Comparison of ENCODE assay signal across 13 cellular contexts in the genomic region with DNA sequence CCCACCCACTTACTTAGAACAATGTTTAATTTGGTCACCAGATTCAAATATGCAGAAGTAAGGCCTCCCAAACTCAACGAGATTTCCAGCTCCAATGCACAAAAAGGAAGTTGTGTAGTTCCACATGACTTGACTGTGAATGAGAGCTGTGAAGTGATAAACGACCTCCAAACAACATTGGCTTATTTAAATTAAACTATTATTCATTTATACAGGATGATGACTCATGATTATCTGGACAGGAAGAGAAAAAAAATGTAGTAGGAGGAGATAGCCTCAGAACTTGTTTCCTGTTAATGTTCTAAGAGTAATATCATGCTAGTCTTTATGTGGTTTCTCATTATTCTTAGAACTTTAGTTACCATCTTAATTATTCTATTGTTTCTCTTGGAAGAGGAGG.
DNase-seq lines count a peak whose midpoint lies in the region; FAIRE-seq and TF ChIP-seq lines count a peak whose summit lies in the region.
"Had no signal": no experiment of that assay in that cellular context is flagged by ENCODE, and none has a peak within 500 bp of the region (broad histone marks: within the 10 kb centered on the region; RNA-seq: fewer than 3 reads in every experiment).

No MANE protein-coding gene starts in this region.

- H3K9me1 ChIP-seq in keratinocyte (ENCODE audit: control insufficient read depth, extremely low read depth, insufficient read depth, low read length), result no peaks in the 10 kb centered on the region

- no peaks in the 10 kb centered on the region for H3K36me3 ChIP-seq in ACC112 (ENCODE audit: insufficient read depth, low read length)
- no peaks in the 10 kb centered on the region for H3K36me3 ChIP-seq in astrocyte (ENCODE audit: insufficient read depth, low read length)
- H3K36me3 ChIP-seq in keratinocyte (ENCODE audit: control insufficient read depth in 2 of 2, extremely low read depth in 1 of 2, insufficient read depth in 2 of 2, low read length in 2 of 2), result no peaks in the 10 kb centered on the region
- no peaks in the 10 kb centered on the region for H3K36me3 ChIP-seq in brain microvascular endothelial cell (replicated peaks)

- H3K4me2 ChIP-seq in astrocyte (ENCODE audit: low read length), result peak overlapping the region; percentile 57
- H3K4me2 ChIP-seq in keratinocyte (ENCODE audit: control insufficient read depth, extremely low read depth, insufficient read depth, low read depth, low read length), result peak overlapping the region; percentile 19

- H3K9ac ChIP-seq in astrocyte (ENCODE audit: low read length) (no peak overlapping the region), keratinocyte (ENCODE audit: control insufficient read depth, extremely low read depth, insufficient read depth, low read length) (no peak overlapping the region)

- H3K4me1 Mint-ChIP-seq in astrocyte (ENCODE audit: low read depth, unreplicated experiment), result no peaks in the 10 kb centered on the region
- H3K4me1 Mint-ChIP-seq: activated CD4-positive, alpha-beta T cell treated with anti-CD3 and anti-CD28 coated beads, Interleukin-2, amount 10 ng/mL, durations not matched to agents 24 days and 14 days had no signal

- H3K27ac Mint-ChIP-seq in astrocyte (ENCODE audit: unreplicated experiment), result no peak overlapping the region
- H3K27ac Mint-ChIP-seq: activated CD4-positive, alpha-beta T cell treated with anti-CD3 and anti-CD28 coated beads, Interleukin-2, amount 10 ng/mL, durations not matched to agents 24 days and 14 days had no signal

- H3K4me1 ChIP-seq in ACC112 (ENCODE audit: control insufficient read depth, insufficient read depth, low read length, unreplicated experiment) (peaks cover 14% of the 10 kb centered on the region), astrocyte (ENCODE audit: insufficient read depth, low read length) (no peaks in the 10 kb centered on the region), keratinocyte (ENCODE audit: control insufficient read depth, extremely low read depth, insufficient read depth, low read length) (peaks cover 5% of the 10 kb centered on the region)

- H3K36me3 Mint-ChIP-seq in astrocyte (ENCODE audit: low read depth, unreplicated experiment), result no peaks in the 10 kb centered on the region

- no peak overlapping the region for H3K4me3 Mint-ChIP-seq in astrocyte (ENCODE audit: unreplicated experiment)
- H3K4me3 Mint-ChIP-seq: activated CD4-positive, alpha-beta T cell treated with anti-CD3 and anti-CD28 coated beads, Interleukin-2, amount 10 ng/mL, durations not matched to agents 24 days and 14 days had no signal

- DNase-seq in HT1080 (ENCODE audit: low read depth) (peak; percentile 86), astrocyte (ENCODE audit: low read depth) (peak; percentile 94), keratinocyte (ENCODE audit: low read depth, low spot score) (no peak), brain microvascular endothelial cell (no peak), LoVo (ENCODE audit: low spot score) (no peak), D721Med (ENCODE audit: insufficient read length, low spot score) (no peak), GM19239 (ENCODE audit: insufficient read length, low spot score) (no peak)
- DNase-seq: activated CD4-positive, alpha-beta T cell treated with anti-CD3 and anti-CD28 coated beads, Interleukin-2, amount 10 ng/mL, durations not matched to agents 24 days and 14 days; activated effector memory CD4-positive, alpha-beta T cell treated with anti-CD3 and anti-CD28 coated beads, Interleukin-2, amount 50 U/mL, for 16 hours; NCI-H2171 had no signal

- FAIRE-seq in astrocyte (lab: Jason Lieb, UNC), result no peak
- FAIRE-seq in keratinocyte (lab: Jason Lieb, UNC), result peak; percentile 39
- FAIRE-seq in D721Med (lab: Jason Lieb, UNC), result no peak
- FAIRE-seq in GM19239 (lab: Jason Lieb, UNC), result no peak
- FAIRE-seq: colon, H1 had no signal

- dilution Hi-C loops in keratinocyte (cut with MboI; ENCODE audit: extremely low pct_ligation_motif_present, low sequenced_read_pairs), result no loop called here

- TF ChIP-seq CTCF in astrocyte (IDR thresholded peaks at IDR 0.05; ENCODE audit: insufficient read depth, low read depth, low read length) (no peak), keratinocyte (optimal IDR thresholded peaks at IDR 0.05 in 1 of 3, IDR thresholded peaks at IDR 0.05 in 1 of 3, conservative IDR thresholded peaks at IDR 0.05 in 1 of 3; ENCODE audit: extremely low read depth in 1 of 3, insufficient read depth in 2 of 3, low read length in 3 of 3) (no peak), brain microvascular endothelial cell (IDR thresholded peaks at IDR 0.05; ENCODE audit: low read depth, low read length, missing control alignments) (no peak), D721Med (IDR thresholded peaks at IDR 0.05; ENCODE audit: insufficient read depth, missing control alignments) (no peak)

- H3K27ac ChIP-seq in ACC112 (ENCODE audit: low read depth, low read length) (peak overlapping the region; percentile 53), astrocyte (ENCODE audit: low read depth, low read length) (no peak overlapping the region), keratinocyte (ENCODE audit: control insufficient read depth, insufficient read depth, low read length) (no peak overlapping the region), brain microvascular endothelial cell (no peak overlapping the region)

- in situ Hi-C loops in brain microvascular endothelial cell (cut with HindIII; ENCODE audit: low pct_ligation_motif_present, low sequenced_read_pairs), result loop anchor here (25.0 kb wide), 1 partner anchor 1388 kb away; the partner anchor contains the start of gene MEIS1

- H3K9me3 Mint-ChIP-seq in astrocyte (ENCODE audit: unreplicated experiment), result peaks cover 3% of the 10 kb centered on the region
- H3K9me3 Mint-ChIP-seq: activated CD4-positive, alpha-beta T cell treated with anti-CD3 and anti-CD28 coated beads, Interleukin-2, amount 10 ng/mL, durations not matched to agents 24 days and 14 days had no signal

- no peaks in the 10 kb centered on the region for H4K20me1 ChIP-seq in astrocyte (ENCODE audit: insufficient read depth, low read length)
- H4K20me1 ChIP-seq in keratinocyte (ENCODE audit: control insufficient read depth, extremely low read depth, insufficient read depth, low read length), result no peaks in the 10 kb centered on the region

- H3K27me3 Mint-ChIP-seq in astrocyte (ENCODE audit: low read depth, unreplicated experiment), result peaks cover 3% of the 10 kb centered on the region
- H3K27me3 Mint-ChIP-seq: activated CD4-positive, alpha-beta T cell treated with anti-CD3 and anti-CD28 coated beads, Interleukin-2, amount 10 ng/mL, durations not matched to agents 24 days and 14 days had no signal

- H3K9me3 ChIP-seq in astrocyte (ENCODE audit: insufficient read depth, low read depth, low read length), result no peaks in the 10 kb centered on the region
- no peaks in the 10 kb centered on the region for H3K9me3 ChIP-seq in keratinocyte (ENCODE audit: control insufficient read depth, low read depth, low read length)

- H3K79me2 ChIP-seq in ACC112 (ENCODE audit: control insufficient read depth, insufficient read depth, low read length, unreplicated experiment) (no peaks in the 10 kb centered on the region), astrocyte (ENCODE audit: insufficient read depth, low read length) (no peaks in the 10 kb centered on the region), keratinocyte (ENCODE audit: control insufficient read depth, insufficient read depth, low read length) (no peaks in the 10 kb centered on the region)

- H2AFZ ChIP-seq in ACC112 (ENCODE audit: low read length, unreplicated experiment), result peak overlapping the region; percentile 94
- peak overlapping the region; percentile 50 for H2AFZ ChIP-seq in astrocyte (ENCODE audit: low read depth, low read length)
- H2AFZ ChIP-seq in keratinocyte (ENCODE audit: control insufficient read depth, low read length), result peak overlapping the region; percentile 42

- H3K27me3 ChIP-seq in ACC112 (ENCODE audit: insufficient read depth, low read length) (no peaks in the 10 kb centered on the region), astrocyte (ENCODE audit: insufficient read depth, low read length) (no peaks in the 10 kb centered on the region), keratinocyte (ENCODE audit: control insufficient read depth, extremely low read depth, insufficient read depth, low read length) (no peaks in the 10 kb centered on the region), brain microvascular endothelial cell (replicated peaks) (no peaks in the 10 kb centered on the region)

- H3K4me3 ChIP-seq in ACC112 (ENCODE audit: low read depth, low read length) (peak overlapping the region; percentile 22; the same call in 1 of the 2 replicates), astrocyte (ENCODE audit: insufficient read depth, low read depth, low read length) (peak overlapping the region; percentile 19), keratinocyte (ENCODE audit: control insufficient read depth in 2 of 3, extremely low read depth in 1 of 3, insufficient read depth in 2 of 3, low read depth in 1 of 3, low read length in 3 of 3) (no peak overlapping the region), brain microvascular endothelial cell (ENCODE audit: low read depth, low read length) (no peak overlapping the region)

Comparison
In these comparisons a context has a peak if more than half of its experiments do, and no peak if none do; other contexts are left out.
1. H2AFZ ChIP-seq: peak in every context shown above with its lines; median percentile 94 in ACC112; 50 in astrocyte; 42 in keratinocyte.
2. H3K4me3 ChIP-seq: peak in ACC112 (single experiment) and astrocyte (single experiment); none in keratinocyte (0 of 3) and brain microvascular endothelial cell (single experiment).
3. DNase-seq: peak in HT1080 (single experiment) and astrocyte (single experiment); none in keratinocyte (single experiment), brain microvascular endothelial cell (single experiment), LoVo (single experiment), D721Med (single experiment) and GM19239 (single experiment).